ENCODE assay signal across 27 cellular contexts in genomic region chr2:26008095-26008494, GRCh38. TPM values are rescaled to one million over a fixed set of nuclear protein-coding genes. Genes with fewer than 3 reads are reported as not detected.
DNase-seq lines count a peak whose midpoint lies in the region; ATAC-seq, FAIRE-seq and TF ChIP-seq lines count a peak whose summit lies in the region.
"Had no signal": no experiment of that assay in that cellular context is flagged by ENCODE, and none has a peak within 500 bp of the region (broad histone marks: within the 10 kb centered on the region; RNA-seq: fewer than 3 reads in every experiment).

No MANE protein-coding gene starts in this region.

- no peak overlapping the region for H2AFZ ChIP-seq in PC-3 (ENCODE audit: low read length)

- TF ChIP-seq EP300 in A549 (IDR thresholded peaks at IDR 0.05): no peak

- H3K9me3 ChIP-seq in A549: peaks cover 7% of the 10 kb centered on the region; the same call in 1 of the 3 replicates
- no peaks in the 10 kb centered on the region for H3K9me3 ChIP-seq in PC-3 (ENCODE audit: low read length)
- no peaks in the 10 kb centered on the region for H3K9me3 ChIP-seq in esophagus squamous epithelium
- H3K9me3 ChIP-seq in thyroid gland: no peaks in the 10 kb centered on the region
- peaks cover 0 to 4% (median 0%) of the 10 kb centered on the region in 11 donors for H3K9me3 ChIP-seq in heart right ventricle
- H3K9me3 ChIP-seq: gastrocnemius medialis had no signal

- H3K27ac Mint-ChIP-seq in endothelial cell (ENCODE audit: unreplicated experiment): no peak overlapping the region
- H3K27ac Mint-ChIP-seq: B cell; immature natural killer cell; stimulated activated effector memory CD8-positive, alpha-beta T cell treated with anti-CD3 and anti-CD28 coated beads, Interleukin-12 subunit alpha, Interleukin-12 subunit beta, amount 100 ng/mL, for 72 hours had no signal

- TF ChIP-seq POLR2A in A549 (IDR thresholded peaks at IDR 0.05; ENCODE audit: low read length) (no peak), esophagus squamous epithelium (IDR thresholded peaks at IDR 0.05) (no peak), thyroid gland (IDR thresholded peaks at IDR 0.05) (no peak)

- no peaks in the 10 kb centered on the region for H3K9me2 ChIP-seq in PC-3 (replicated peaks; ENCODE audit: low read length)

- H3K4me3 Mint-ChIP-seq in endothelial cell (ENCODE audit: unreplicated experiment): no peak overlapping the region
- H3K4me3 Mint-ChIP-seq: B cell; immature natural killer cell; naive thymus-derived CD4-positive, alpha-beta T cell; stimulated activated effector memory CD8-positive, alpha-beta T cell treated with anti-CD3 and anti-CD28 coated beads, Interleukin-12 subunit alpha, Interleukin-12 subunit beta, amount 100 ng/mL, for 72 hours had no signal

- H3K4me2 ChIP-seq in A549 (peak overlapping the region; percentile 40; the same call in 2 of the 3 replicates), PC-3 (ENCODE audit: low read length) (peak overlapping the region; percentile 64)

- DNase-seq in A549 (ENCODE audit: low read depth in 1 of 2, low spot score in 1 of 2): no peak
- DNase-seq in PC-3: no peak
- no peak for DNase-seq in esophagus squamous epithelium (lab: John Stamatoyannopoulos, UW)
- no peak for DNase-seq in thyroid gland
- DNase-seq in endothelial cell (ENCODE audit: low spot score): no peak
- DNase-seq in heart right ventricle: no peak
- DNase-seq: activated CD4-positive, alpha-beta T cell treated with anti-CD3 and anti-CD28 coated beads for 4 hours; activated naive CD4-positive, alpha-beta T cell treated with anti-CD3 and anti-CD28 coated beads, Interleukin-2, amount 50 U/mL, for 16 hours; activated T-cell treated with anti-CD3 and anti-CD28 coated beads, Interleukin-2, amount 50 U/mL, for 48 hours; DMS153; GOT3; immature natural killer cell; naive thymus-derived CD4-positive, alpha-beta T cell; NCI-H1092 treated with DMSO at 0.1 percent for 48 hours; NCI-H187; NCI-H2171 treated with DMSO at 0.1 percent for 48 hours; NCI-H510A treated with DMSO at 0.1 percent for 48 hours; occipital lobe; SHP77 treated with DMSO at 0.1 percent for 48 hours; stimulated activated CD4-positive, alpha-beta T cell treated with anti-CD3 and anti-CD28 coated beads, Interleukin-2, amount 100 ng/mL, for 48 hours had no signal

- H4K20me1 ChIP-seq in PC-3 (ENCODE audit: low read length): no peaks in the 10 kb centered on the region

- no TSS peak for BruUV-seq in PC-3 (replicated peaks; lab: Mats Ljungman, UMichigan)

- CTCF ChIA-PET in A549 (lab: Yijun Ruan, JAX): interaction anchor here (0.7 to 5.7 kb wide), 10 partner anchors 8 to 176 kb away, joined by 3 to 47 read pairs (median 6); partner anchors contain the start of gene RAB10
- CTCF ChIA-PET in PC-3 (lab: Charles Lee): interaction anchor here (0.7 kb wide), 1 partner anchor 156 kb away, joined by 6 read pairs; no protein-coding TSS in a partner anchor

- H3K27me3 ChIP-seq in PC-3 (ENCODE audit: low read length) (no peaks in the 10 kb centered on the region), esophagus squamous epithelium (no peaks in the 10 kb centered on the region), thyroid gland (no peaks in the 10 kb centered on the region), heart right ventricle (no peaks in the 10 kb centered on the region)
- H3K27me3 ChIP-seq: gastrocnemius medialis had no signal

- H3K27me3 Mint-ChIP-seq in endothelial cell (ENCODE audit: unreplicated experiment): peaks cover 4% of the 10 kb centered on the region

- H3K9me3 Mint-ChIP-seq in endothelial cell (ENCODE audit: unreplicated experiment): no peaks in the 10 kb centered on the region
- H3K9me3 Mint-ChIP-seq: immature natural killer cell; stimulated activated effector memory CD8-positive, alpha-beta T cell treated with anti-CD3 and anti-CD28 coated beads, Interleukin-12 subunit alpha, Interleukin-12 subunit beta, amount 100 ng/mL, for 72 hours had no signal

- H3K4me3 ChIP-seq in A549: no peak overlapping the region
- no peak overlapping the region for H3K4me3 ChIP-seq in PC-3 (ENCODE audit: low read length)
- no peak overlapping the region for H3K4me3 ChIP-seq in esophagus squamous epithelium
- H3K4me3 ChIP-seq in skin epidermis: no peak overlapping the region
- H3K4me3 ChIP-seq in thyroid gland (replicated peaks in 1 of 3): no peak overlapping the region
- no peak overlapping the region for H3K4me3 ChIP-seq in heart right ventricle
- H3K4me3 ChIP-seq: gastrocnemius medialis had no signal

- H3K36me3 ChIP-seq in PC-3 (ENCODE audit: low read depth, low read length) (no peaks in the 10 kb centered on the region), esophagus squamous epithelium (no peaks in the 10 kb centered on the region), thyroid gland (no peaks in the 10 kb centered on the region), heart right ventricle (no peaks in the 10 kb centered on the region)
- H3K36me3 ChIP-seq: gastrocnemius medialis had no signal

- H3F3A ChIP-seq in PC-3 (ENCODE audit: low read length, unreplicated experiment): peaks cover 10% of the 10 kb centered on the region

- intact Hi-C loops in PC-3 (cut with micrococcal nuclease) (no loop called here), esophagus squamous epithelium (cut with DNase I) (no loop called here), thyroid gland (cut with DNase I) (no loop called here), heart right ventricle (cut with DNase I) (no loop called here)

- peak overlapping the region; percentile 65 for H3K9ac ChIP-seq in PC-3 (ENCODE audit: low read length)

- WGBS in A549 (ENCODE audit: missing lambda C conversion rate): 87% methylated on average over 1 of the region's 1 CpG
- WGBS in esophagus squamous epithelium, 2 donors: no CpG with 5 or more reads among the region's 1 CpG
- WGBS in thyroid gland, 2 donors: 92 to 100% methylated on average over 1 of the region's 1 CpG
- 97% methylated on average over 1 of the region's 1 CpG for WGBS in heart right ventricle, 2 donors

- H3K36me3 Mint-ChIP-seq in endothelial cell (ENCODE audit: low read depth, unreplicated experiment): peaks cover 5% of the 10 kb centered on the region
- H3K36me3 Mint-ChIP-seq: immature natural killer cell; naive thymus-derived CD4-positive, alpha-beta T cell; stimulated activated effector memory CD8-positive, alpha-beta T cell treated with anti-CD3 and anti-CD28 coated beads, Interleukin-12 subunit alpha, Interleukin-12 subunit beta, amount 100 ng/mL, for 72 hours had no signal

- no peak for FAIRE-seq in A549 (lab: Jason Lieb, UNC)
- FAIRE-seq: A204.1, colon had no signal

- no peaks in the 10 kb centered on the region for H3K79me2 ChIP-seq in PC-3 (ENCODE audit: low read length)

- TF ChIP-seq CTCF in A549 (IDR thresholded peaks at IDR 0.05): no peak
- TF ChIP-seq CTCF in PC-3 (conservative IDR thresholded peaks at IDR 0.05; ENCODE audit: low read depth, low read length): no peak
- TF ChIP-seq CTCF in esophagus squamous epithelium (IDR thresholded peaks at IDR 0.05): no peak
- no peak for TF ChIP-seq CTCF in thyroid gland (IDR thresholded peaks at IDR 0.05)
- no peak for TF ChIP-seq CTCF in endothelial cell (IDR thresholded peaks at IDR 0.05; ENCODE audit: unreplicated experiment)
- no peak for TF ChIP-seq CTCF in heart right ventricle (IDR thresholded peaks at IDR 0.05)

- peaks cover 45% of the 10 kb centered on the region for H3K4me1 ChIP-seq in A549
- peaks cover 41% of the 10 kb centered on the region for H3K4me1 ChIP-seq in PC-3 (ENCODE audit: insufficient read depth, low read length)
- H3K4me1 ChIP-seq in esophagus squamous epithelium: peaks cover 37 to 100% (median 46%) of the 10 kb centered on the region in 3 donors
- H3K4me1 ChIP-seq in thyroid gland: peaks cover 29% of the 10 kb centered on the region in 2 donors
- H3K4me1 ChIP-seq in heart right ventricle: peaks cover 0 to 58% (median 6%) of the 10 kb centered on the region in 9 donors

- ATAC-seq in A549: no peak
- no peak for ATAC-seq in PC-3
- ATAC-seq in HG02678 (IDR thresholded peaks at IDR 0.05; ENCODE audit: unreplicated experiment): no peak
- ATAC-seq in heart right ventricle: no peak
- ATAC-seq: stimulated activated effector memory CD8-positive, alpha-beta T cell treated with anti-CD3 and anti-CD28 coated beads, Interleukin-12 subunit alpha, Interleukin-12 subunit beta, amount 100 ng/mL, for 72 hours had no signal

- no peak for TF ChIP-seq RAD21 in A549 (conservative IDR thresholded peaks at IDR 0.05 in 1 of 2, IDR thresholded peaks at IDR 0.05 in 1 of 2)

- peaks cover 18% of the 10 kb centered on the region for H3K4me1 Mint-ChIP-seq in endothelial cell (ENCODE audit: unreplicated experiment)
- H3K4me1 Mint-ChIP-seq: B cell; immature natural killer cell; stimulated activated effector memory CD8-positive, alpha-beta T cell treated with anti-CD3 and anti-CD28 coated beads, Interleukin-12 subunit alpha, Interleukin-12 subunit beta, amount 100 ng/mL, for 72 hours had no signal

- POLR2A ChIA-PET in A549 (lab: Yijun Ruan, JAX): interaction anchor here (1.4 to 2.8 kb wide), 4 partner anchors 8 to 27 kb away, joined by 6 to 26 read pairs (median 10); partner anchors contain the start of gene RAB10
- POLR2A ChIA-PET in PC-3 (lab: Charles Lee; ENCODE audit: unreplicated experiment): no interaction called here

- H3K27ac ChIP-seq in A549: peak overlapping the region; percentile 90 to 93
- peak overlapping the region; percentile 94 for H3K27ac ChIP-seq in PC-3 (ENCODE audit: low read length)
- peak overlapping the region; percentile 84 to 95 (median 90) for H3K27ac ChIP-seq in esophagus squamous epithelium
- H3K27ac ChIP-seq in skin epidermis: peak overlapping the region in 20 of 21 experiments; percentile 24 to 85 (median 76)
- H3K27ac ChIP-seq in thyroid gland: peak overlapping the region in 1 of 3 donors; percentile 0
- peak overlapping the region in 1 of 10 donors; percentile 79 for H3K27ac ChIP-seq in heart right ventricle

RNA-seq across cellular contexts. Expression of gene RAB10, which starts 25.8 kb away (rescaled TPM):
- polyA plus RNA-seq in A549 (2011; rRNA removed) (332 and 692 TPM in 2 replicates), A549 (2017; fragmentation: RNase III; extraction: RNeasy Plus Mini Kit Qiagen cat#74134 plus additional on column Dnase treatment) (256 to 289 TPM (median 272 TPM) in 3 replicates), heart right ventricle (10 to 100 TPM; 32.2 to 47.6 TPM)
- 132 and 139 TPM in 2 replicates for polyA plus RNA-seq in A549 (2012; cell fraction: cytosol; rRNA removed)
- 112 and 147 TPM in 2 replicates for polyA plus RNA-seq in A549 (2012; cell fraction: nucleus; rRNA removed)
- polyA minus RNA-seq in A549 (2011; rRNA and poly(A)+ RNA removed): 108 and 123 TPM in 2 replicates
- total RNA-seq in PC-3 (2014; rRNA removed) (138 and 149 TPM in 2 replicates), esophagus squamous epithelium (100 to 1,000 TPM; 214 to 388 (median 335) TPM), thyroid gland (100 to 1,000 TPM in 3 of 4 donors, 10 to 100 TPM in 1; 89.5 to 140 (median 134) TPM), endothelial cell (ENCODE audit: unreplicated experiment) (130 TPM), heart right ventricle (100 to 1,000 TPM in 4 of 10 donors, 10 to 100 TPM in 6; 86.4 to 110 (median 94.9) TPM)

RNA-seq across cellular contexts. Expression of gene KIF3C, which starts 25.8 kb away (rescaled TPM):
- polyA plus RNA-seq in A549 (2011; rRNA removed): 17.1 and 20.1 TPM in 2 replicates
- 18.2 and 20.9 TPM in 2 replicates for polyA plus RNA-seq in A549 (2012; cell fraction: cytosol; rRNA removed)
- polyA plus RNA-seq in A549 (2012; cell fraction: nucleus; rRNA removed): 20.5 and 20.6 TPM in 2 replicates
- 57.4 to 80.8 TPM (median 77.4 TPM) in 3 replicates for polyA plus RNA-seq in A549 (2017; fragmentation: RNase III; extraction: RNeasy Plus Mini Kit Qiagen cat#74134 plus additional on column Dnase treatment)
- 34.3 and 36.5 TPM in 2 replicates for polyA minus RNA-seq in A549 (2011; rRNA and poly(A)+ RNA removed)
- total RNA-seq in PC-3 (2014; rRNA removed): 12.8 and 20.1 TPM in 2 replicates
- 1 to 10 TPM; 1.3 to 3.4 (median 1.8) TPM for total RNA-seq in esophagus squamous epithelium
- 10 to 100 TPM in 3 of 4 donors, 1 to 10 TPM in 1; 9.9 to 13.8 (median 11.7) TPM for total RNA-seq in thyroid gland
- total RNA-seq in endothelial cell (ENCODE audit: unreplicated experiment): 78.1 TPM
- 1 to 10 TPM; 1.4 to 4.2 (median 2.7) TPM for total RNA-seq in heart right ventricle
- 1 to 10 TPM; 1.1 to 1.2 TPM for polyA plus RNA-seq in heart right ventricle
